Comparison of ENCODE assay signal across 8 cellular contexts in genomic region chr14:31950760-31951637, GRCh38.
A peak's percentile ranks its signal among the peaks of the same experiment; 100 is the strongest.
DNase-seq lines count a peak whose midpoint lies in the region; ATAC-seq, FAIRE-seq and TF ChIP-seq lines count a peak whose summit lies in the region.

No MANE protein-coding gene starts in this region.

- H3K27ac ChIP-seq in RWPE1 = peak overlapping the region; percentile 53
- H3K27ac ChIP-seq in heart left ventricle = peak overlapping the region in 9 of 12 donors; percentile 0 to 75 (median 66)
- H3K27ac ChIP-seq in sigmoid colon = peak overlapping the region in 3 of 4 donors; percentile 8 to 16 (median 10)
- no peak overlapping the region for H3K27ac ChIP-seq in Karpas-422 (ENCODE audit: low read length)

- POLR2A ChIA-PET in RWPE1 (lab: Yijun Ruan, JAX; ENCODE audit: low non-redundant PET) = no interaction called here

- H3K4me1 ChIP-seq in heart left ventricle = peaks cover 0 to 27% (median 14%) of the 10 kb centered on the region in 12 donors
- peaks cover 0 to 20% (median 13%) of the 10 kb centered on the region in 4 donors for H3K4me1 ChIP-seq in sigmoid colon
- H3K4me1 ChIP-seq in Karpas-422 (ENCODE audit: low read length) = no peaks in the 10 kb centered on the region

- H3K9me3 Mint-ChIP-seq in stimulated activated naive CD8-positive, alpha-beta T cell treated with anti-CD3 and anti-CD28 coated beads, Interleukin-15, amount 100 ng/mL, for 72 hours = no peaks in the 10 kb centered on the region

- ATAC-seq in heart left ventricle = peak in 3 of 4 donors; percentile 68 to 92 (median 86)
- ATAC-seq in HG03520 (IDR thresholded peaks at IDR 0.05; ENCODE audit: unreplicated experiment) = no peak
- ATAC-seq in stimulated activated naive CD8-positive, alpha-beta T cell treated with anti-CD3 and anti-CD28 coated beads, Interleukin-15, amount 100 ng/mL, for 72 hours = no peak

- H3K27ac Mint-ChIP-seq in stimulated activated naive CD8-positive, alpha-beta T cell treated with anti-CD3 and anti-CD28 coated beads, Interleukin-15, amount 100 ng/mL, for 72 hours = no peak overlapping the region

- H3K79me2 ChIP-seq in Karpas-422 (ENCODE audit: low read length) = no peaks in the 10 kb centered on the region

- H3K27me3 ChIP-seq in heart left ventricle (no peaks in the 10 kb centered on the region), sigmoid colon (no peaks in the 10 kb centered on the region), Karpas-422 (ENCODE audit: low read length) (no peaks in the 10 kb centered on the region)

- TF ChIP-seq POLR2A in heart left ventricle (IDR thresholded peaks at IDR 0.05) = no peak
- no peak for TF ChIP-seq POLR2A in sigmoid colon (IDR thresholded peaks at IDR 0.05)

- no peak for TF ChIP-seq EP300 in sigmoid colon (IDR thresholded peaks at IDR 0.05)

- H3K4me3 ChIP-seq in heart left ventricle = peak overlapping the region in 2 of 12 donors; percentile 15 to 24
- no peak overlapping the region for H3K4me3 ChIP-seq in sigmoid colon
- no peak overlapping the region for H3K4me3 ChIP-seq in Karpas-422 (ENCODE audit: low read length)

- H3K4me3 Mint-ChIP-seq in stimulated activated naive CD8-positive, alpha-beta T cell treated with anti-CD3 and anti-CD28 coated beads, Interleukin-15, amount 100 ng/mL, for 72 hours = no peak overlapping the region

- H3K36me3 ChIP-seq in heart left ventricle (no peaks in the 10 kb centered on the region), sigmoid colon (no peaks in the 10 kb centered on the region), Karpas-422 (ENCODE audit: insufficient read depth, low read length) (no peaks in the 10 kb centered on the region)

- DNase-seq in HTR-8/SVneo (ENCODE audit: insufficient read length, low spot score) (peak; percentile 66), RWPE1 (ENCODE audit: low spot score) (peak; percentile 79), heart left ventricle (peak; percentile 66 to 76 (median 72)), sigmoid colon (no peak), Karpas-422 (no peak), T-helper 9 cell (no peak)
- no peak for DNase-seq in stimulated activated naive CD8-positive, alpha-beta T cell treated with anti-CD3 and anti-CD28 coated beads, Interleukin-15, amount 100 ng/mL, for 72 hours

- no peaks in the 10 kb centered on the region for H4K20me1 ChIP-seq in Karpas-422 (ENCODE audit: insufficient read depth, low read depth, low read length)

- FAIRE-seq in HTR-8/SVneo (lab: Jason Lieb, UNC) = peak; percentile 79

- intact Hi-C loops in heart left ventricle (cut with DNase I) = loop anchor here in 1 of 10 donors (10.0 kb wide), 1 partner anchor 414 kb away; no protein-coding TSS in a partner anchor
- intact Hi-C loops in sigmoid colon (cut with DNase I) = no loop called here

- H2AFZ ChIP-seq in Karpas-422 (ENCODE audit: low read length) = no peak overlapping the region

- H3K4me2 ChIP-seq in Karpas-422 (ENCODE audit: low read depth, low read length, poor library complexity, severe bottlenecking) = no peak overlapping the region

- WGBS in heart left ventricle, 4 donors = 37 to 54% (median 45%) methylated on average over 19 of the region's 19 CpGs
- WGBS in sigmoid colon, 2 donors = 43 to 45% methylated on average over 19 of the region's 19 CpGs

- no peak overlapping the region for H3K9ac ChIP-seq in Karpas-422 (ENCODE audit: low read length)

- no peaks in the 10 kb centered on the region for H3K9me3 ChIP-seq in heart left ventricle
- no peaks in the 10 kb centered on the region for H3K9me3 ChIP-seq in sigmoid colon
- H3K9me3 ChIP-seq in Karpas-422 (ENCODE audit: low read length) = no peaks in the 10 kb centered on the region

- no peaks in the 10 kb centered on the region for H3K4me1 Mint-ChIP-seq in stimulated activated naive CD8-positive, alpha-beta T cell treated with anti-CD3 and anti-CD28 coated beads, Interleukin-15, amount 100 ng/mL, for 72 hours

- CTCF ChIA-PET in RWPE1 (lab: Yijun Ruan, JAX) = interaction anchor here (0.6 kb wide), 2 partner anchors 170 to 1732 kb away, joined by 3 to 4 read pairs; no protein-coding TSS in a partner anchor

- TF ChIP-seq CTCF in RWPE1 (conservative IDR thresholded peaks at IDR 0.05; ENCODE audit: low read depth) (no peak), heart left ventricle (IDR thresholded peaks at IDR 0.05) (no peak), sigmoid colon (IDR thresholded peaks at IDR 0.05) (no peak)

- H3K27me3 Mint-ChIP-seq in stimulated activated naive CD8-positive, alpha-beta T cell treated with anti-CD3 and anti-CD28 coated beads, Interleukin-15, amount 100 ng/mL, for 72 hours = peaks cover 10% of the 10 kb centered on the region

- no peaks in the 10 kb centered on the region for H3K9me2 ChIP-seq in Karpas-422 (replicated peaks; ENCODE audit: insufficient read depth, low read length)

Comparison
In these comparisons a context has a peak if more than half of its experiments do, and no peak if none do; other contexts are left out.
1. DNase-seq: peak in HTR-8/SVneo (single experiment), RWPE1 (single experiment) and heart left ventricle (5 of 5); none in sigmoid colon (single experiment), Karpas-422 (single experiment), T-helper 9 cell (single experiment) and stimulated activated naive CD8-positive, alpha-beta T cell treated with anti-CD3 and anti-CD28 coated beads, Interleukin-15, amount 100 ng/mL, for 72 hours (0 of 2).
2. ATAC-seq: peak in heart left ventricle (3 of 4); none in HG03520 (single experiment) and stimulated activated naive CD8-positive, alpha-beta T cell treated with anti-CD3 and anti-CD28 coated beads, Interleukin-15, amount 100 ng/mL, for 72 hours (single experiment).